ENCODE assay signal across 13 cellular contexts in genomic region chr19:49340865-49341718, GRCh38. TPM values are rescaled to one million over a fixed set of nuclear protein-coding genes. Genes with fewer than 3 reads are reported as not detected.
DNase-seq lines count a peak whose midpoint lies in the region; ATAC-seq, FAIRE-seq and TF ChIP-seq lines count a peak whose summit lies in the region.
"Had no signal": no experiment of that assay in that cellular context is flagged by ENCODE, and none has a peak within 500 bp of the region (broad histone marks: within the 10 kb centered on the region; RNA-seq: fewer than 3 reads in every experiment).

No MANE protein-coding gene starts in this region.

- intact Hi-C loops in left ventricle myocardium inferior (cut with micrococcal nuclease) = no loop called here
- intact Hi-C loops in Right ventricle myocardium superior (cut with DNase I) = no loop called here
- intact Hi-C loops in pancreas (cut with DNase I) = no loop called here

- H3K27me3 ChIP-seq in left ventricle myocardium inferior (ENCODE audit: low read depth) = no peaks in the 10 kb centered on the region
- H3K27me3 ChIP-seq in pancreas = no peaks in the 10 kb centered on the region
- H3K27me3 ChIP-seq: testis had no signal

- H3K27me3 Mint-ChIP-seq in central memory CD8-positive, alpha-beta T cell = no peaks in the 10 kb centered on the region
- H3K27me3 Mint-ChIP-seq: progenitor cell of endocrine pancreas had no signal

- ATAC-seq in Right ventricle myocardium superior (ENCODE audit: poor library complexity) (no peak), pancreas (no peak), HG03457 (IDR thresholded peaks at IDR 0.05; ENCODE audit: unreplicated experiment) (no peak), GM19023 (IDR thresholded peaks at IDR 0.05; ENCODE audit: unreplicated experiment) (no peak)
- no peak for ATAC-seq in central memory CD8-positive, alpha-beta T cell (replicated peaks; ENCODE audit: extremely low read depth, poor library complexity, severe bottlenecking)

- peaks cover 60% of the 10 kb centered on the region for H3K4me1 Mint-ChIP-seq in central memory CD8-positive, alpha-beta T cell

- H3K4me3 ChIP-seq in left ventricle myocardium inferior = peak overlapping the region; percentile 62
- H3K4me3 ChIP-seq in pancreas = no peak overlapping the region

- H3K36me3 Mint-ChIP-seq in central memory CD8-positive, alpha-beta T cell (ENCODE audit: insufficient read depth) = peaks cover 24% of the 10 kb centered on the region

- H3K27ac Mint-ChIP-seq in central memory CD8-positive, alpha-beta T cell (ENCODE audit: low read depth) = peak overlapping the region; percentile 74

- DNase-seq in left ventricle myocardium inferior = no peak
- no peak for DNase-seq in Right ventricle myocardium superior
- DNase-seq in central memory CD8-positive, alpha-beta T cell (ENCODE audit: low spot score in 2 of 2) = no peak
- peak in 4 of 6 donors; percentile 31 to 44 (median 38) for DNase-seq in pancreas
- DNase-seq in ureter (ENCODE audit: low spot score) = no peak
- no peak for DNase-seq in CD1c-positive myeloid dendritic cell (ENCODE audit: extremely low spot score)
- DNase-seq: activated T-cell treated with anti-CD3 and anti-CD28 coated beads for 4 hours, mammary epithelial cell, SHP77 treated with DMSO at 0.1 percent for 48 hours had no signal

- H3K27ac ChIP-seq in left ventricle myocardium inferior (replicated peaks) (peak overlapping the region; percentile 88), pancreas (peak overlapping the region; percentile 91 to 95 (median 94))

- TF ChIP-seq CTCF in left ventricle myocardium inferior (IDR thresholded peaks at IDR 0.05; ENCODE audit: borderline replicate concordance) (no peak), pancreas (IDR thresholded peaks at IDR 0.05) (no peak)

- H3K9me3 Mint-ChIP-seq in central memory CD8-positive, alpha-beta T cell = no peaks in the 10 kb centered on the region

- no peak overlapping the region for H3K4me3 Mint-ChIP-seq in central memory CD8-positive, alpha-beta T cell

- 91 to 92% methylated on average over 11 of the region's 11 CpGs for WGBS in pancreas, 2 donors

- peaks cover 29% of the 10 kb centered on the region for H3K4me1 ChIP-seq in left ventricle myocardium inferior
- H3K4me1 ChIP-seq in pancreas = peaks cover 0 to 6% (median 0%) of the 10 kb centered on the region in 3 donors

- H3K9me3 ChIP-seq in left ventricle myocardium inferior (replicated peaks) (no peaks in the 10 kb centered on the region), pancreas (no peaks in the 10 kb centered on the region)
- H3K9me3 ChIP-seq: testis had no signal

- H3K36me3 ChIP-seq in left ventricle myocardium inferior = peaks cover 53% of the 10 kb centered on the region
- peaks cover 0 to 19% (median 0%) of the 10 kb centered on the region in 3 donors for H3K36me3 ChIP-seq in pancreas

- FAIRE-seq in pancreas (lab: Jason Lieb, UNC) = no peak

RNA-seq across cellular contexts. Expression of gene CD37, which starts 5.9 kb away (rescaled TPM):
- 3.7 TPM for total RNA-seq in left ventricle myocardium inferior
- total RNA-seq in Right ventricle myocardium superior = 4.0 TPM
- 10 to 100 TPM in 1 of 6 donors, 1 to 10 TPM in 3, under 1 TPM in 2; 0.35 to 23.1 (median 2.7) TPM for total RNA-seq in pancreas
- 1 to 10 TPM; 1.8 to 2.0 TPM for polyA plus RNA-seq in pancreas
- 11.0 TPM for total RNA-seq in ureter
- total RNA-seq: mammary epithelial cell, progenitor cell of endocrine pancreas had no signal
- polyA plus RNA-seq: mammary epithelial cell had no signal

RNA-seq across cellular contexts. Expression of gene SLC6A16, which starts 16.1 kb away (rescaled TPM):
- total RNA-seq in left ventricle myocardium inferior = 1.1 TPM
- 1.5 TPM for total RNA-seq in Right ventricle myocardium superior
- 1 to 10 TPM; 1.5 to 4.1 (median 2.7) TPM for total RNA-seq in pancreas
- polyA plus RNA-seq in pancreas = 1 to 10 TPM; 4.5 to 5.9 TPM
- total RNA-seq in ureter = 2.2 TPM

RNA-seq across cellular contexts. Expression of gene TEAD2, which starts 21.1 kb away (rescaled TPM):
- 44.1 TPM for total RNA-seq in left ventricle myocardium inferior
- total RNA-seq in Right ventricle myocardium superior = 57.9 TPM
- total RNA-seq in pancreas = 10 to 100 TPM; 10.5 to 30.6 (median 12.6) TPM
- polyA plus RNA-seq in pancreas = 10 to 100 TPM; 16.0 to 16.8 TPM
- 22.9 TPM for total RNA-seq in ureter

RNA-seq across cellular contexts. Expression of gene DKKL1, which starts 22.6 kb away (rescaled TPM):
- not detected for total RNA-seq in left ventricle myocardium inferior
- total RNA-seq in Right ventricle myocardium superior = not detected
- 1 to 10 TPM in 1 of 6 donors, under 1 TPM in 3, not detected in 2; 0.41 to 1.3 (median 0.53) TPM for total RNA-seq in pancreas
- under 1 TPM in 1 of 2 donors, not detected in 1; 0.12 TPM for polyA plus RNA-seq in pancreas
- 0.62 TPM for total RNA-seq in ureter
- total RNA-seq: mammary epithelial cell had no signal

RNA-seq across cellular contexts. Expression of gene KASH5, which starts 47.0 kb away (rescaled TPM):
- not detected for total RNA-seq in left ventricle myocardium inferior
- not detected for total RNA-seq in Right ventricle myocardium superior
- 1 to 10 TPM; 1.3 to 3.3 (median 2.7) TPM for total RNA-seq in pancreas
- 1 to 10 TPM; 1.2 to 1.7 TPM for polyA plus RNA-seq in pancreas
- not detected for total RNA-seq in ureter
- total RNA-seq: mammary epithelial cell, progenitor cell of endocrine pancreas had no signal
- polyA plus RNA-seq: mammary epithelial cell had no signal

Comparison
In these comparisons a context has a peak if more than half of its experiments do, and no peak if none do; other contexts are left out.
1. DNase-seq: peak in pancreas (4 of 6); none in left ventricle myocardium inferior (single experiment), Right ventricle myocardium superior (single experiment), central memory CD8-positive, alpha-beta T cell (0 of 2), ureter (single experiment) and CD1c-positive myeloid dendritic cell (single experiment).